ENCODE assay signal across 8 cellular contexts in genomic region chr1:154419620-154420020, GRCh38. TPM values are rescaled to one million over a fixed set of nuclear protein-coding genes. Genes with fewer than 3 reads are reported as not detected.
A peak's percentile ranks its signal among the peaks of the same experiment; 100 is the strongest.
DNase-seq lines count a peak whose midpoint lies in the region; ATAC-seq lines count a peak whose summit lies in the region.

No MANE protein-coding gene starts in this region.

- DNase-seq in NCI-H510A treated with DMSO at 0.1 percent for 48 hours (lab: John Stamatoyannopoulos, UW): peak; percentile 51
- no peak for DNase-seq in NCI-H510A (lab: John Stamatoyannopoulos, UW)
- DNase-seq in UCSD-AML1 (lab: John Stamatoyannopoulos, UW; ENCODE audit: unreplicated experiment): peak; percentile 34
- peak; percentile 65 for DNase-seq in epithelial cell of prostate (ENCODE audit: low read depth, low spot score)
- peak in 6 of 10 donors; percentile 26 to 56 (median 33) for DNase-seq in naive thymus-derived CD8-positive, alpha-beta T cell
- DNase-seq in iPS-NIHi11 (ENCODE audit: low spot score): no peak

- POLR2A ChIA-PET in naive thymus-derived CD8-positive, alpha-beta T cell (lab: Charles Lee): interaction anchor here (0.7 to 8.2 kb wide), 14 partner anchors 9 to 92 kb away, joined by 3 to 106 read pairs (median 5); partner anchors contain the start of gene IL6R

- no peaks in the 10 kb centered on the region for H3K27me3 Mint-ChIP-seq in naive thymus-derived CD8-positive, alpha-beta T cell

- ATAC-seq in naive thymus-derived CD8-positive, alpha-beta T cell: peak; percentile 78 to 82
- ATAC-seq in GM18870 (IDR thresholded peaks at IDR 0.05; ENCODE audit: unreplicated experiment) (no peak), GM19463 (IDR thresholded peaks at IDR 0.05; ENCODE audit: unreplicated experiment) (no peak)

- H3K27ac Mint-ChIP-seq in naive thymus-derived CD8-positive, alpha-beta T cell: peak overlapping the region; percentile 85 to 99 (median 94)

- peaks cover 0 to 18% (median 0%) of the 10 kb centered on the region in 3 donors for H3K36me3 Mint-ChIP-seq in naive thymus-derived CD8-positive, alpha-beta T cell

- peak overlapping the region; percentile 54 to 88 (median 77) for H3K4me3 Mint-ChIP-seq in naive thymus-derived CD8-positive, alpha-beta T cell

- H3K4me1 Mint-ChIP-seq in naive thymus-derived CD8-positive, alpha-beta T cell: peaks cover 40 to 87% (median 80%) of the 10 kb centered on the region in 4 donors

- no peaks in the 10 kb centered on the region for H3K9me3 Mint-ChIP-seq in naive thymus-derived CD8-positive, alpha-beta T cell

- peak overlapping the region; percentile 94 for H3K27ac ChIP-seq in epithelial cell of prostate

RNA-seq across cellular contexts. Expression of gene IL6R, which starts 14.5 kb away (rescaled TPM):
- total RNA-seq in naive thymus-derived CD8-positive, alpha-beta T cell: 10 to 100 TPM; 44.4 to 49.9 TPM
- polyA plus RNA-seq in naive thymus-derived CD8-positive, alpha-beta T cell: 10 to 100 TPM; 20.1 to 44.1 (median 28.4) TPM

Comparison
In these comparisons a context has a peak if more than half of its experiments do, and no peak if none do; other contexts are left out.
1. DNase-seq: peak in NCI-H510A treated with DMSO at 0.1 percent for 48 hours (single experiment), UCSD-AML1 (single experiment), epithelial cell of prostate (single experiment) and naive thymus-derived CD8-positive, alpha-beta T cell (6 of 10); none in NCI-H510A (single experiment) and iPS-NIHi11 (single experiment).
2. ATAC-seq: peak in naive thymus-derived CD8-positive, alpha-beta T cell (2 of 2); none in GM18870 (single experiment) and GM19463 (single experiment).